ENCODE assay signal across 1 cellular context in the genomic region with DNA sequence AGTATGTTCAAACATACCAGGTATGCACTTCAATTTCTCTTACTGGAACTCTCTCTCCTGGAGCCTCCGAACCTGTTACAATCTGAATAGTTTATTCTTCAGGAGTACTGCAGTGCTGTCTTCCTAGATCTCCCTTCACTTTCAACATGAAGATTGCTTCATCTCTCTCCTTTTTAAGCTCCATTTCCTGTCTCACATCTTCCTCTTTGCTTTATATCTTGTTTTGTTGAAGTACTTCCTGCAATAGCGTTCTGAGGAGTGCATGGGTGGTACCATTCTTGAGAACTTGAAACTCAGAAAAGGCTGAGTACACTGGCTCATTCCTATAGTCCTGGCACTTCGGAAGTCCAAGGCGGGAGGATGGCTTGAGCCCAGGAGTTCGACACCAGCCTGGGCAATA.
TF ChIP-seq lines count a peak whose summit lies in the region.

No MANE protein-coding gene starts in this region.

TF ChIP-seq in H1, 55 proteins besides CTCF, POLR2A, EP300 and RAD21 (continued from another document):
- TF ChIP-seq SIX5 (IDR thresholded peaks at IDR 0.05; ENCODE audit: low read depth, low read length): no peak
- no peak for TF ChIP-seq SP1 (IDR thresholded peaks at IDR 0.05; ENCODE audit: low read depth, low read length)
